8 cellular contexts compared by ENCODE assay signal in genomic region chr10:125719173-125720001, GRCh38. TPM values are rescaled to one million over a fixed set of nuclear protein-coding genes. Genes with fewer than 3 reads are reported as not detected.
DNase-seq lines count a peak whose midpoint lies in the region; ATAC-seq lines count a peak whose summit lies in the region.

TSS of gene EDRF1 (plus strand) at chr10:125719709. CDS start at chr10:125719808, 99 bp downstream.

- peak within 1 kb of the TSS; percentile 76 to 97 (median 95) for H3K4me2 ChIP-seq in BLaER1 treated with 17β-estradiol and CSF1 and Interleukin-3, amounts not matched to agents 10 nM and 100 nM

- peaks cover 3% of the 10 kb centered on the region for H3K9me3 Mint-ChIP-seq in dendritic cell treated with granulocyte-macrophage colony-stimulating factor and Interleukin-4, amounts not matched to agents 40 ng/mL and 50 ng/mL, for 4 days

- H3K36me3 ChIP-seq in BLaER1 treated with 17β-estradiol and CSF1 and Interleukin-3, amounts not matched to agents 10 nM and 100 nM = peaks cover 32 to 38% (median 34%) of the 10 kb centered on the region in 11 experiments

- peak within 1 kb of the TSS; percentile 96 to 99 (median 98) for H3K9ac ChIP-seq in BLaER1 treated with 17β-estradiol and CSF1 and Interleukin-3, amounts not matched to agents 10 nM and 100 nM

- intact Hi-C loops in dendritic cell treated with granulocyte-macrophage colony-stimulating factor and Interleukin-4, amounts not matched to agents 40 ng/mL and 50 ng/mL, for 4 days (cut with micrococcal nuclease) = loop anchor here (2.0 to 5.0 kb wide), 2 partner anchors 178 to 561 kb away; partner anchors contain the start of gene FANK1

- peaks cover 0 to 24% (median 0%) of the 10 kb centered on the region in 11 experiments; a peak in 3 of 22 replicates for H4K20me1 ChIP-seq in BLaER1 treated with 17β-estradiol and CSF1 and Interleukin-3, amounts not matched to agents 10 nM and 100 nM

- peak within 1 kb of the TSS; percentile 91 to 98 (median 94) for H3K27ac ChIP-seq in BLaER1 treated with 17β-estradiol and CSF1 and Interleukin-3, amounts not matched to agents 10 nM and 100 nM

- H3K27me3 ChIP-seq in BLaER1 treated with 17β-estradiol and CSF1 and Interleukin-3, amounts not matched to agents 10 nM and 100 nM = no peaks in the 10 kb centered on the region

- H3K4me3 ChIP-seq in BLaER1 treated with 17β-estradiol and CSF1 and Interleukin-3, amounts not matched to agents 10 nM and 100 nM = peak within 1 kb of the TSS; percentile 88 to 100 (median 96)

- peaks cover 17 to 29% (median 24%) of the 10 kb centered on the region in 10 experiments for H3K4me1 ChIP-seq in BLaER1 treated with 17β-estradiol and CSF1 and Interleukin-3, amounts not matched to agents 10 nM and 100 nM

- DNase-seq in NCI-H748 (lab: John Stamatoyannopoulos, UW; ENCODE audit: unreplicated experiment) (peak; percentile 97), left lobe of liver (ENCODE audit: low spot score) (peak; percentile 99)
- DNase-seq in activated CD4-positive, alpha-beta T cell treated with anti-CD3 and anti-CD28 coated beads, Interleukin-2, amount 50 U/mL, for 1 hour = peak; percentile 99
- peak; percentile 99 for DNase-seq in stimulated activated CD4-positive, alpha-beta T cell treated with anti-CD3 and anti-CD28 coated beads, Interleukin-2, amount 100 ng/mL, for 4 hours (ENCODE audit: low read depth)

- H3K9me3 ChIP-seq in BLaER1 treated with 17β-estradiol and CSF1 and Interleukin-3, amounts not matched to agents 10 nM and 100 nM (replicated peaks in 1 of 11) = peaks cover 0 to 9% (median 8%) of the 10 kb centered on the region in 11 experiments; a peak in 14 of 22 replicates

- H3K27me3 Mint-ChIP-seq in dendritic cell treated with granulocyte-macrophage colony-stimulating factor and Interleukin-4, amounts not matched to agents 40 ng/mL and 50 ng/mL, for 4 days = no peaks in the 10 kb centered on the region

- peaks cover 46% of the 10 kb centered on the region for H3K36me3 Mint-ChIP-seq in dendritic cell treated with granulocyte-macrophage colony-stimulating factor and Interleukin-4, amounts not matched to agents 40 ng/mL and 50 ng/mL, for 4 days (ENCODE audit: low read depth)

- peak; percentile 89 for ATAC-seq in GM19351 (IDR thresholded peaks at IDR 0.05; ENCODE audit: unreplicated experiment)
- peak; percentile 94 for ATAC-seq in HG03521 (IDR thresholded peaks at IDR 0.05; ENCODE audit: unreplicated experiment)
- peak; percentile 98 for ATAC-seq in left lobe of liver

- peak within 1 kb of the TSS; percentile 90 for H3K4me3 Mint-ChIP-seq in dendritic cell treated with granulocyte-macrophage colony-stimulating factor and Interleukin-4, amounts not matched to agents 40 ng/mL and 50 ng/mL, for 4 days

- H3K27ac Mint-ChIP-seq in dendritic cell treated with granulocyte-macrophage colony-stimulating factor and Interleukin-4, amounts not matched to agents 40 ng/mL and 50 ng/mL, for 4 days = peak within 1 kb of the TSS; percentile 89

- H3K4me1 Mint-ChIP-seq in dendritic cell treated with granulocyte-macrophage colony-stimulating factor and Interleukin-4, amounts not matched to agents 40 ng/mL and 50 ng/mL, for 4 days (ENCODE audit: low read depth) = peaks cover 5% of the 10 kb centered on the region

RNA-seq across cellular contexts. Expression of gene EDRF1, which starts in this region (rescaled TPM):
- 5.7 TPM for total RNA-seq in left lobe of liver

Comparison
In these comparisons a context has a peak if more than half of its experiments do, and no peak if none do; other contexts are left out.
1. Peak in every context shown above with its lines: DNase-seq, ATAC-seq, H3K4me3 ChIP-seq and H3K27ac ChIP-seq.